20 cellular contexts compared by ENCODE assay signal in genomic region chr16:47778106-47778803, GRCh38.
"Had no signal": no experiment of that assay in that cellular context is flagged by ENCODE, and none has a peak within 500 bp of the region (broad histone marks: within the 10 kb centered on the region; RNA-seq: fewer than 3 reads in every experiment).

No MANE protein-coding gene starts in this region.

- H3K9me3 ChIP-seq: adrenal gland, left lung, prostate gland, right atrium auricular region had no signal

- H3K27me3 ChIP-seq: adrenal gland, left lung, neural progenitor cell, right atrium auricular region, tibial nerve had no signal

- DNase-seq: activated B cell treated with CpG ODN at 0.5 μM for 24 hours; activated CD4-positive, alpha-beta T cell treated with anti-CD3 and anti-CD28 coated beads for 48 hours; activated CD8-positive, alpha-beta T cell treated with anti-CD3 and anti-CD28 coated beads for 36 hours; activated effector memory CD4-positive, alpha-beta T cell treated with anti-CD3 and anti-CD28 coated beads, Interleukin-2, amount 50 U/mL, for 16 hours; activated T-cell treated with anti-CD3 and anti-CD28 coated beads, Interleukin-2, amount 50 U/mL, for 24 hours; adrenal gland; effector CD8-positive, alpha-beta T cell; kidney; left lung; midbrain had no signal

- H3K27ac ChIP-seq: left lung, neural progenitor cell, prostate gland, right atrium auricular region, skin epidermis had no signal

- H3K9ac ChIP-seq: neural progenitor cell had no signal

- ATAC-seq: activated CD8-positive, alpha-beta T cell treated with anti-CD3 and anti-CD28 coated beads for 36 hours; activated naive CD4-positive, alpha-beta T cell treated with anti-CD3 and anti-CD28 coated beads, Interleukin-2, amount 50 U/mL, for 72 hours; left lung had no signal

- H3K4me1 ChIP-seq: neural progenitor cell, prostate gland, right atrium auricular region had no signal

- H3K4me3 ChIP-seq: adrenal gland, left lung, neural progenitor cell, prostate gland, right atrium auricular region, skin epidermis, tibial nerve had no signal

- H3K4me2 ChIP-seq: neural progenitor cell had no signal

- H2AFZ ChIP-seq: neural progenitor cell had no signal

- H3K36me3 ChIP-seq: adrenal gland, left lung, neural progenitor cell, prostate gland, right atrium auricular region, tibial nerve had no signal

- FAIRE-seq: bronchial epithelial cell, frontal cortex, kidney, TTC549, urothelium cell line had no signal
